2 cellular contexts compared by ENCODE assay signal in genomic region chr19:8074501-8074900, GRCh38.
TF ChIP-seq lines count a peak whose summit lies in the region.

No MANE protein-coding gene starts in this region.

TF ChIP-seq in SK-N-SH, 30 proteins besides CTCF, POLR2A, EP300 and RAD21 (continued from another document):
- TF ChIP-seq IRF3 (IDR thresholded peaks at IDR 0.05; ENCODE audit: low read depth, low read length) = no peak
- TF ChIP-seq CHD2 (IDR thresholded peaks at IDR 0.05; ENCODE audit: low read length, partially characterized antibody) = no peak
- TF ChIP-seq GATA2 (CRISPR knock-in tag; IDR thresholded peaks at IDR 0.05) = no peak
- TF ChIP-seq ELF1 (IDR thresholded peaks at IDR 0.05) = no peak
- no peak for TF ChIP-seq MEF2A (IDR thresholded peaks at IDR 0.05; ENCODE audit: borderline replicate concordance, low read depth)
- TF ChIP-seq FOSL2 (IDR thresholded peaks at IDR 0.05; ENCODE audit: borderline replicate concordance, low read depth) = no peak
- TF ChIP-seq TAF1 (IDR thresholded peaks at IDR 0.05; ENCODE audit: borderline replicate concordance, low read depth, low read length) = no peak
- TF ChIP-seq EZH2phosphoT487 (IDR thresholded peaks at IDR 0.05; ENCODE audit: borderline replicate concordance, low read depth) = no peak
- TF ChIP-seq ZBTB33 (IDR thresholded peaks at IDR 0.05; ENCODE audit: borderline replicate concordance, low read depth) = no peak
- no peak for TF ChIP-seq GABPA (IDR thresholded peaks at IDR 0.05; ENCODE audit: low read depth)
- TF ChIP-seq RXRA (IDR thresholded peaks at IDR 0.05; ENCODE audit: borderline replicate concordance, low read depth) = no peak
- TF ChIP-seq, protein P1, sequence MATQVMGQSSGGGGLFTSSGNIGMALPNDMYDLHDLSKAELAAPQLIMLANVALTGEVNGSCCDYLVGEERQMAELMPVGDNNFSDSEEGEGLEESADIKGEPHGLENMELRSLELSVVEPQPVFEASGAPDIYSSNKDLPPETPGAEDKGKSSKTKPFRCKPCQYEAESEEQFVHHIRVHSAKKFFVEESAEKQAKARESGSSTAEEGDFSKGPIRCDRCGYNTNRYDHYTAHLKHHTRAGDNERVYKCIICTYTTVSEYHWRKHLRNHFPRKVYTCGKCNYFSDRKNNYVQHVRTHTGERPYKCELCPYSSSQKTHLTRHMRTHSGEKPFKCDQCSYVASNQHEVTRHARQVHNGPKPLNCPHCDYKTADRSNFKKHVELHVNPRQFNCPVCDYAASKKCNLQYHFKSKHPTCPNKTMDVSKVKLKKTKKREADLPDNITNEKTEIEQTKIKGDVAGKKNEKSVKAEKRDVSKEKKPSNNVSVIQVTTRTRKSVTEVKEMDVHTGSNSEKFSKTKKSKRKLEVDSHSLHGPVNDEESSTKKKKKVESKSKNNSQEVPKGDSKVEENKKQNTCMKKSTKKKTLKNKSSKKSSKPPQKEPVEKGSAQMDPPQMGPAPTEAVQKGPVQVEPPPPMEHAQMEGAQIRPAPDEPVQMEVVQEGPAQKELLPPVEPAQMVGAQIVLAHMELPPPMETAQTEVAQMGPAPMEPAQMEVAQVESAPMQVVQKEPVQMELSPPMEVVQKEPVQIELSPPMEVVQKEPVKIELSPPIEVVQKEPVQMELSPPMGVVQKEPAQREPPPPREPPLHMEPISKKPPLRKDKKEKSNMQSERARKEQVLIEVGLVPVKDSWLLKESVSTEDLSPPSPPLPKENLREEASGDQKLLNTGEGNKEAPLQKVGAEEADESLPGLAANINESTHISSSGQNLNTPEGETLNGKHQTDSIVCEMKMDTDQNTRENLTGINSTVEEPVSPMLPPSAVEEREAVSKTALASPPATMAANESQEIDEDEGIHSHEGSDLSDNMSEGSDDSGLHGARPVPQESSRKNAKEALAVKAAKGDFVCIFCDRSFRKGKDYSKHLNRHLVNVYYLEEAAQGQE (IDR thresholded peaks at IDR 0.05; ENCODE audit: low read depth, low read length) = no peak
- no peak for TF ChIP-seq SMC3 (IDR thresholded peaks at IDR 0.05; ENCODE audit: low read depth, low read length)
- TF ChIP-seq RCOR1 (IDR thresholded peaks at IDR 0.05; ENCODE audit: low read length) = no peak
- TF ChIP-seq, protein P2, sequence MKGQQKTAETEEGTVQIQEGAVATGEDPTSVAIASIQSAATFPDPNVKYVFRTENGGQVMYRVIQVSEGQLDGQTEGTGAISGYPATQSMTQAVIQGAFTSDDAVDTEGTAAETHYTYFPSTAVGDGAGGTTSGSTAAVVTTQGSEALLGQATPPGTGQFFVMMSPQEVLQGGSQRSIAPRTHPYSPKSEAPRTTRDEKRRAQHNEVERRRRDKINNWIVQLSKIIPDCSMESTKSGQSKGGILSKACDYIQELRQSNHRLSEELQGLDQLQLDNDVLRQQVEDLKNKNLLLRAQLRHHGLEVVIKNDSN (IDR thresholded peaks at IDR 0.05; ENCODE audit: borderline replicate concordance, low read depth) = no peak
- no peak for TF ChIP-seq JUND (IDR thresholded peaks at IDR 0.05)

TF ChIP-seq in SK-N-SH treated with all-trans-retinoic acid at 6 μM for 48 hours, 23 proteins besides CTCF, POLR2A, EP300 and RAD21 (continued from another document):
- TF ChIP-seq ESRRG (CRISPR knock-in tag; IDR thresholded peaks at IDR 0.05) (no peak), TCF4 (CRISPR knock-in tag; IDR thresholded peaks at IDR 0.05; ENCODE audit: borderline replicate concordance) (no peak), RARB (CRISPR knock-in tag; IDR thresholded peaks at IDR 0.05) (no peak), ZFP3 (CRISPR knock-in tag; IDR thresholded peaks at IDR 0.05) (no peak), ZNF565 (CRISPR knock-in tag; conservative IDR thresholded peaks at IDR 0.05; ENCODE audit: low read depth) (no peak), ISL1 (CRISPR knock-in tag; IDR thresholded peaks at IDR 0.05) (no peak)
- TF ChIP-seq, protein P3, sequence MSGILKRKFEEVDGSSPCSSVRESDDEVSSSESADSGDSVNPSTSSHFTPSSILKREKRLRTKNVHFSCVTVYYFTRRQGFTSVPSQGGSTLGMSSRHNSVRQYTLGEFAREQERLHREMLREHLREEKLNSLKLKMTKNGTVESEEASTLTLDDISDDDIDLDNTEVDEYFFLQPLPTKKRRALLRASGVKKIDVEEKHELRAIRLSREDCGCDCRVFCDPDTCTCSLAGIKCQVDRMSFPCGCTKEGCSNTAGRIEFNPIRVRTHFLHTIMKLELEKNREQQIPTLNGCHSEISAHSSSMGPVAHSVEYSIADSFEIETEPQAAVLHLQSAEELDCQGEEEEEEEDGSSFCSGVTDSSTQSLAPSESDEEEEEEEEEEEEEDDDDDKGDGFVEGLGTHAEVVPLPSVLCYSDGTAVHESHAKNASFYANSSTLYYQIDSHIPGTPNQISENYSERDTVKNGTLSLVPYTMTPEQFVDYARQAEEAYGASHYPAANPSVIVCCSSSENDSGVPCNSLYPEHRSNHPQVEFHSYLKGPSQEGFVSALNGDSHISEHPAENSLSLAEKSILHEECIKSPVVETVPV (CRISPR knock-in tag; IDR thresholded peaks at IDR 0.05) = no peak
- TF ChIP-seq, protein P4, sequence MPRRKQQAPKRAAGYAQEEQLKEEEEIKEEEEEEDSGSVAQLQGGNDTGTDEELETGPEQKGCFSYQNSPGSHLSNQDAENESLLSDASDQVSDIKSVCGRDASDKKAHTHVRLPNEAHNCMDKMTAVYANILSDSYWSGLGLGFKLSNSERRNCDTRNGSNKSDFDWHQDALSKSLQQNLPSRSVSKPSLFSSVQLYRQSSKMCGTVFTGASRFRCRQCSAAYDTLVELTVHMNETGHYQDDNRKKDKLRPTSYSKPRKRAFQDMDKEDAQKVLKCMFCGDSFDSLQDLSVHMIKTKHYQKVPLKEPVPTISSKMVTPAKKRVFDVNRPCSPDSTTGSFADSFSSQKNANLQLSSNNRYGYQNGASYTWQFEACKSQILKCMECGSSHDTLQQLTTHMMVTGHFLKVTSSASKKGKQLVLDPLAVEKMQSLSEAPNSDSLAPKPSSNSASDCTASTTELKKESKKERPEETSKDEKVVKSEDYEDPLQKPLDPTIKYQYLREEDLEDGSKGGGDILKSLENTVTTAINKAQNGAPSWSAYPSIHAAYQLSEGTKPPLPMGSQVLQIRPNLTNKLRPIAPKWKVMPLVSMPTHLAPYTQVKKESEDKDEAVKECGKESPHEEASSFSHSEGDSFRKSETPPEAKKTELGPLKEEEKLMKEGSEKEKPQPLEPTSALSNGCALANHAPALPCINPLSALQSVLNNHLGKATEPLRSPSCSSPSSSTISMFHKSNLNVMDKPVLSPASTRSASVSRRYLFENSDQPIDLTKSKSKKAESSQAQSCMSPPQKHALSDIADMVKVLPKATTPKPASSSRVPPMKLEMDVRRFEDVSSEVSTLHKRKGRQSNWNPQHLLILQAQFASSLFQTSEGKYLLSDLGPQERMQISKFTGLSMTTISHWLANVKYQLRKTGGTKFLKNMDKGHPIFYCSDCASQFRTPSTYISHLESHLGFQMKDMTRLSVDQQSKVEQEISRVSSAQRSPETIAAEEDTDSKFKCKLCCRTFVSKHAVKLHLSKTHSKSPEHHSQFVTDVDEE (CRISPR knock-in tag; IDR thresholded peaks at IDR 0.05) = no peak
TF ChIP-seq in SK-N-SH treated with all-trans-retinoic acid at 6 μM for 48 hours: peak in this region for 0.
